ENCODE assay signal across 16 cellular contexts in the genomic region with DNA sequence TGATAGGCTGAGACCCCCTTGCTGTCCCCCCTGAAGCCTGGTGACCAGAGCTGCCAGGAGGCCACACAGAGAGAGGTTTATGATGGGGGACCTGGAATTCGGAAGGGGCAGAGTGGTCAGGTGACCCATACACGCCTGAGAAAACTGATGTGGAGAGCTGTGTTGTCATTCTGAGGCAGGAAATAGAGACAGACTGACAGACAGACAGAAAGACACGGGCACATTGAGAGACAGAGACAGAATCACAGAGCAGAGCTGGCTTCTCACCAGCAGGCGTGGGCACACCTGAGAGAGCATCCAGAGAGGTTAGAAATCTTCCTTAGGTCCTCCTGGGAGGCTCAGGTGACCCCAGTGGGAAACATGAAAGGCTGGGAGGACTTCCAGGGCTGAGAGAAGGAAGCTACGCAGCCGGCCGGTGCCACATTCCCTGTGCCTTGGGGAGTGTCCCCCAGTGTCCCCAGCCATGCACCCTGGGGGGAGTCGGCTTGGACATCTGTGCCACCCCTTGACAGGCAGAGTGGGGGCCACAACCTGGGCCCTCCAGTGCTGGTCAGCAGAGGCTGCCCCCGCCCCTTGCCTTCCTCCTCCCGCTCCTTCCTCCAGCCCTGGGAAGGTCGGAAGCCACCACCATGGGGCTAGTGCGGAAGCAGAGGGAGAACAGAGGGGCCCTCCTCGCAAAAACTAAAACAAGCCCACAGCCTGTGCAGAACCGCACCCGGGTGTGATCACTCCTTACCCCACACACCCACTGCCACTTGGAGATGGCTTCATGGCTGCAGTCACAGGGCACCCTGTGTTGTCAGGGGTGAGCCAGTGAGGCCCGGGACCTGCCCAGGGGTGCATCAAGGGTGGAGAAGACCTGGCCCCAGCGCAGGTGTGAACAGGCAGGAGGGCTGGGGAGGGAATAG. TPM values are rescaled to one million over a fixed set of nuclear protein-coding genes. Genes with fewer than 3 reads are reported as not detected.
DNase-seq lines count a peak whose midpoint lies in the region; ATAC-seq, FAIRE-seq and TF ChIP-seq lines count a peak whose summit lies in the region.
"Had no signal": no experiment of that assay in that cellular context is flagged by ENCODE, and none has a peak within 500 bp of the region (broad histone marks: within the 10 kb centered on the region; RNA-seq: fewer than 3 reads in every experiment).

No MANE protein-coding gene starts in this region.

- no CpG with 5 or more reads among the region's 17 CpGs for WGBS in neuronal stem cell (ENCODE audit: extremely low coverage in 2 of 2, insufficient read length in 2 of 2, insufficient replicate concordance in 1 of 2), 2 donors

- peak overlapping the region; percentile 71 for H2BK15ac ChIP-seq in neuronal stem cell (ENCODE audit: low read length)

- no peaks in the 10 kb centered on the region for H3K9me3 Mint-ChIP-seq in activated T-helper 1 cell treated with anti-CD3 and anti-CD28 coated beads, Interleukin-12 subunit alpha, Interleukin-12 subunit beta, Interleukin-2, Interleukin-4 antibody, amounts not matched to agents 30 ng/mL and 10 ng/mL and 1 ng/mL, durations not matched to agents 14 hours and 24 hours and 36 hours
- H3K9me3 Mint-ChIP-seq: T-cell had no signal

- H3K4me1 Mint-ChIP-seq in activated T-helper 1 cell treated with anti-CD3 and anti-CD28 coated beads, Interleukin-12 subunit alpha, Interleukin-12 subunit beta, Interleukin-2, Interleukin-4 antibody, amounts not matched to agents 30 ng/mL and 10 ng/mL and 1 ng/mL, durations not matched to agents 14 hours and 24 hours and 36 hours (ENCODE audit: low read depth): peaks cover 43% of the 10 kb centered on the region

- no peaks in the 10 kb centered on the region for H4K20me1 ChIP-seq in MM.1S (ENCODE audit: insufficient read depth, low read length)

- peak; percentile 50 for FAIRE-seq in GM18507 (lab: Jason Lieb, UNC)

- no peak for ATAC-seq in GM21619 (IDR thresholded peaks at IDR 0.05; ENCODE audit: unreplicated experiment)
- ATAC-seq: PC-3, T-cell had no signal

- peak overlapping the region; percentile 6 for H2BK12ac ChIP-seq in neuronal stem cell (ENCODE audit: low read length)

- H3K27me3 ChIP-seq in neuronal stem cell (ENCODE audit: control insufficient read depth in 3 of 3, insufficient read depth in 3 of 3, low read depth in 1 of 3, low read length in 3 of 3): peaks cover 0 to 38% (median 4%) of the 10 kb centered on the region in 3 experiments
- peaks cover 85% of the 10 kb centered on the region for H3K27me3 ChIP-seq in MM.1S (replicated peaks; ENCODE audit: insufficient read depth, low read length)
- H3K27me3 ChIP-seq: BE2C had no signal

- H3K36me3 Mint-ChIP-seq in activated T-helper 1 cell treated with anti-CD3 and anti-CD28 coated beads, Interleukin-12 subunit alpha, Interleukin-12 subunit beta, Interleukin-2, Interleukin-4 antibody, amounts not matched to agents 30 ng/mL and 10 ng/mL and 1 ng/mL, durations not matched to agents 14 hours and 24 hours and 36 hours (ENCODE audit: low read depth): no peaks in the 10 kb centered on the region
- H3K36me3 Mint-ChIP-seq: T-cell had no signal

- no peaks in the 10 kb centered on the region for H3F3A ChIP-seq in MM.1S (ENCODE audit: insufficient read depth, low read length)

- H3K27ac ChIP-seq in neuronal stem cell (replicated peaks; ENCODE audit: low read length): no peak overlapping the region
- no peak overlapping the region for H3K27ac ChIP-seq in MM.1S (ENCODE audit: low read length)

- H3K27me3 Mint-ChIP-seq in activated T-helper 1 cell treated with anti-CD3 and anti-CD28 coated beads, Interleukin-12 subunit alpha, Interleukin-12 subunit beta, Interleukin-2, Interleukin-4 antibody, amounts not matched to agents 30 ng/mL and 10 ng/mL and 1 ng/mL, durations not matched to agents 14 hours and 24 hours and 36 hours (ENCODE audit: insufficient read depth): peaks cover 2% of the 10 kb centered on the region

- H2AFZ ChIP-seq in neuronal stem cell (ENCODE audit: low read length): no peak overlapping the region
- H2AFZ ChIP-seq in MM.1S (ENCODE audit: low read length): no peak overlapping the region

- peak overlapping the region; percentile 16 for H3K18ac ChIP-seq in neuronal stem cell (ENCODE audit: low read length)

- no peaks in the 10 kb centered on the region for H3K9me3 ChIP-seq in neuronal stem cell (replicated peaks in 1 of 2; ENCODE audit: control insufficient read depth in 2 of 2, insufficient read depth in 1 of 2, low read depth in 1 of 2, low read length in 2 of 2)
- H3K9me3 ChIP-seq in MM.1S (replicated peaks; ENCODE audit: insufficient read depth, low read length): no peaks in the 10 kb centered on the region
- H3K9me3 ChIP-seq: BE2C, MG63 had no signal

- H3K9me2 ChIP-seq in MM.1S (replicated peaks; ENCODE audit: insufficient read depth, low read length): no peaks in the 10 kb centered on the region

- H3K27ac Mint-ChIP-seq in activated T-helper 1 cell treated with anti-CD3 and anti-CD28 coated beads, Interleukin-12 subunit alpha, Interleukin-12 subunit beta, Interleukin-2, Interleukin-4 antibody, amounts not matched to agents 30 ng/mL and 10 ng/mL and 1 ng/mL, durations not matched to agents 14 hours and 24 hours and 36 hours: peak overlapping the region; percentile 24

- peak overlapping the region; percentile 35 for H2AK5ac ChIP-seq in neuronal stem cell (ENCODE audit: low read depth, low read length)

- in situ Hi-C loops in Caki2 (cut with HindIII; ENCODE audit: low pct_unique_long_range_greater_than_20kb, low sequenced_read_pairs): loop anchor here (10.0 kb wide), 1 partner anchor 85 kb away; no protein-coding TSS in a partner anchor

- no peak overlapping the region for H4K8ac ChIP-seq in neuronal stem cell (ENCODE audit: low read depth, low read length)

- H3K4ac ChIP-seq in neuronal stem cell (ENCODE audit: low read length): no peak overlapping the region

- no peak overlapping the region for H3K4me3 ChIP-seq in neuronal stem cell (ENCODE audit: low read length in 2 of 2)
- no peak overlapping the region for H3K4me3 ChIP-seq in MM.1S (ENCODE audit: low read length)
- H3K4me3 ChIP-seq: MG63 had no signal

- H3K36me3 ChIP-seq in neuronal stem cell (replicated peaks in 1 of 2; ENCODE audit: control insufficient read depth in 2 of 2, insufficient read depth in 2 of 2, low read length in 2 of 2): no peaks in the 10 kb centered on the region
- no peaks in the 10 kb centered on the region for H3K36me3 ChIP-seq in MM.1S (replicated peaks; ENCODE audit: insufficient read depth, low read length)
- H3K36me3 ChIP-seq: BE2C, MG63 had no signal

- intact Hi-C loops in activated T-helper 1 cell treated with anti-CD3 and anti-CD28 coated beads, Interleukin-12 subunit alpha, Interleukin-12 subunit beta, Interleukin-2, Interleukin-4 antibody, amounts not matched to agents 30 ng/mL and 10 ng/mL and 1 ng/mL, durations not matched to agents 14 hours and 24 hours and 36 hours (cut with micrococcal nuclease): loop anchor here (5.0 kb wide), 2 partner anchors 143 to 208 kb away; a partner anchor contains a TSS

- H3K79me2 ChIP-seq in MM.1S (ENCODE audit: low read length): no peaks in the 10 kb centered on the region

- no peak overlapping the region for H3K9ac ChIP-seq in neuronal stem cell (ENCODE audit: low read depth, low read length, poor library complexity)
- H3K9ac ChIP-seq in MM.1S (ENCODE audit: low read length): no peak overlapping the region

- H3K79me1 ChIP-seq in neuronal stem cell (ENCODE audit: low read depth, low read length): no peaks in the 10 kb centered on the region

- DNase-seq in Caki2 (ENCODE audit: low read depth) (peak; percentile 19), GM18507 (ENCODE audit: extremely low spot score, insufficient read length, low read depth) (no peak), neuronal stem cell (ENCODE audit: low spot score) (no peak), HuH-7.5 (ENCODE audit: low spot score) (no peak), MM.1S (no peak), NCI-H748 (lab: John Stamatoyannopoulos, UW; ENCODE audit: unreplicated experiment) (no peak)
- DNase-seq in activated T-helper 1 cell treated with anti-CD3 and anti-CD28 coated beads, Interleukin-12 subunit alpha, Interleukin-12 subunit beta, Interleukin-2, Interleukin-4 antibody, amounts not matched to agents 30 ng/mL and 10 ng/mL and 1 ng/mL, durations not matched to agents 14 hours and 24 hours and 36 hours (ENCODE audit: low spot score): no peak
- DNase-seq: activated CD4-positive, alpha-beta T cell treated with anti-CD3 and anti-CD28 coated beads, Interleukin-2, amount 50 U/mL, for 1 hour; dermis blood vessel endothelial cell; DND-41; HCEC 1CT; MG63; PC-3; T-cell had no signal

- no peak overlapping the region for H3K14ac ChIP-seq in neuronal stem cell (ENCODE audit: low read length)

- no peak overlapping the region for H2BK120ac ChIP-seq in neuronal stem cell (ENCODE audit: low read depth, low read length)

- H2BK5ac ChIP-seq in neuronal stem cell (ENCODE audit: low read length): peak overlapping the region; percentile 11

- H3K4me3 Mint-ChIP-seq in activated T-helper 1 cell treated with anti-CD3 and anti-CD28 coated beads, Interleukin-12 subunit alpha, Interleukin-12 subunit beta, Interleukin-2, Interleukin-4 antibody, amounts not matched to agents 30 ng/mL and 10 ng/mL and 1 ng/mL, durations not matched to agents 14 hours and 24 hours and 36 hours: no peak overlapping the region
- H3K4me3 Mint-ChIP-seq: T-cell had no signal

- TF ChIP-seq CTCF in MM.1S (IDR thresholded peaks at IDR 0.05; ENCODE audit: low read length): no peak

- no peaks in the 10 kb centered on the region for H3K4me1 ChIP-seq in neuronal stem cell (ENCODE audit: control insufficient read depth in 2 of 2, insufficient read depth in 1 of 2, low read depth in 1 of 2, low read length in 2 of 2)
- no peaks in the 10 kb centered on the region for H3K4me1 ChIP-seq in MM.1S (ENCODE audit: low read length)

- no peak overlapping the region for H4K91ac ChIP-seq in neuronal stem cell (ENCODE audit: low read depth, low read length, poor library complexity)

- no peak overlapping the region for H3K23ac ChIP-seq in neuronal stem cell (ENCODE audit: low read depth, low read length, poor library complexity)

- H3K4me2 ChIP-seq in neuronal stem cell (ENCODE audit: insufficient read depth, low read length, poor library complexity, severe bottlenecking): no peak overlapping the region
- H3K4me2 ChIP-seq in MM.1S (ENCODE audit: low read depth, low read length): no peak overlapping the region

RNA-seq across cellular contexts. Expression of a gene that starts 2.2 kb away (rescaled TPM):
- 1.7 and 6.1 TPM in 2 replicates for total RNA-seq in Caki2 (2014; rRNA removed; shearing (Covaris generic); ENCODE audit: low replicate concordance)
- total RNA-seq in activated T-helper 1 cell treated with anti-CD3 and anti-CD28 coated beads, Interleukin-12 subunit alpha, Interleukin-12 subunit beta, Interleukin-2, Interleukin-4 antibody, amounts not matched to agents 30 ng/mL and 10 ng/mL and 1 ng/mL, durations not matched to agents 14 hours and 24 hours and 36 hours: 0.12 and 0.18 TPM in 2 replicates
- not detected for polyA plus RNA-seq in neuronal stem cell (2013, experiment 1 of 2)
- not detected for polyA plus RNA-seq in neuronal stem cell (2013, experiment 2 of 2)
- total RNA-seq: dermis blood vessel endothelial cell, PC-3 had no signal

RNA-seq across cellular contexts. Expression of a gene that starts 8.4 kb away (rescaled TPM):
- total RNA-seq in Caki2 (2014; rRNA removed; shearing (Covaris generic); ENCODE audit: low replicate concordance): not detected in 2 replicates
- 0.20 and 0.36 TPM in 2 replicates for total RNA-seq in activated T-helper 1 cell treated with anti-CD3 and anti-CD28 coated beads, Interleukin-12 subunit alpha, Interleukin-12 subunit beta, Interleukin-2, Interleukin-4 antibody, amounts not matched to agents 30 ng/mL and 10 ng/mL and 1 ng/mL, durations not matched to agents 14 hours and 24 hours and 36 hours
- polyA plus RNA-seq in neuronal stem cell (2013, experiment 1 of 2): not detected
- not detected for polyA plus RNA-seq in neuronal stem cell (2013, experiment 2 of 2)
- total RNA-seq: PC-3 had no signal

RNA-seq across cellular contexts. Expression of a gene that starts 20.9 kb away (rescaled TPM):
- 15.4 and 20.6 TPM in 2 replicates for total RNA-seq in Caki2 (2014; rRNA removed; shearing (Covaris generic); ENCODE audit: low replicate concordance)
- total RNA-seq in activated T-helper 1 cell treated with anti-CD3 and anti-CD28 coated beads, Interleukin-12 subunit alpha, Interleukin-12 subunit beta, Interleukin-2, Interleukin-4 antibody, amounts not matched to agents 30 ng/mL and 10 ng/mL and 1 ng/mL, durations not matched to agents 14 hours and 24 hours and 36 hours: 4.7 and 5.1 TPM in 2 replicates
- polyA plus RNA-seq in neuronal stem cell (2013, experiment 1 of 2): not detected
- 0.04 TPM for polyA plus RNA-seq in neuronal stem cell (2013, experiment 2 of 2)

RNA-seq across cellular contexts. Expression of a gene that starts 21.0 kb away (rescaled TPM):
- total RNA-seq in Caki2 (2014; rRNA removed; shearing (Covaris generic); ENCODE audit: low replicate concordance): not detected in 2 replicates
- 0.20 TPM in 1 of 2 replicates, not detected in the other for total RNA-seq in activated T-helper 1 cell treated with anti-CD3 and anti-CD28 coated beads, Interleukin-12 subunit alpha, Interleukin-12 subunit beta, Interleukin-2, Interleukin-4 antibody, amounts not matched to agents 30 ng/mL and 10 ng/mL and 1 ng/mL, durations not matched to agents 14 hours and 24 hours and 36 hours
- polyA plus RNA-seq in neuronal stem cell (2013, experiment 1 of 2): not detected
- not detected for polyA plus RNA-seq in neuronal stem cell (2013, experiment 2 of 2)
- total RNA-seq: dermis blood vessel endothelial cell, PC-3, T-cell had no signal

RNA-seq across cellular contexts. Expression of a gene that starts 57.9 kb away (rescaled TPM):
- total RNA-seq in Caki2 (2014; rRNA removed; shearing (Covaris generic); ENCODE audit: low replicate concordance): 5.7 and 10.4 TPM in 2 replicates
- total RNA-seq in activated T-helper 1 cell treated with anti-CD3 and anti-CD28 coated beads, Interleukin-12 subunit alpha, Interleukin-12 subunit beta, Interleukin-2, Interleukin-4 antibody, amounts not matched to agents 30 ng/mL and 10 ng/mL and 1 ng/mL, durations not matched to agents 14 hours and 24 hours and 36 hours: not detected in 2 replicates
- not detected for polyA plus RNA-seq in neuronal stem cell (2013, experiment 1 of 2)
- polyA plus RNA-seq in neuronal stem cell (2013, experiment 2 of 2): not detected
- total RNA-seq: dermis blood vessel endothelial cell, PC-3 had no signal
